24 cellular contexts compared by ENCODE assay signal in the genomic region with DNA sequence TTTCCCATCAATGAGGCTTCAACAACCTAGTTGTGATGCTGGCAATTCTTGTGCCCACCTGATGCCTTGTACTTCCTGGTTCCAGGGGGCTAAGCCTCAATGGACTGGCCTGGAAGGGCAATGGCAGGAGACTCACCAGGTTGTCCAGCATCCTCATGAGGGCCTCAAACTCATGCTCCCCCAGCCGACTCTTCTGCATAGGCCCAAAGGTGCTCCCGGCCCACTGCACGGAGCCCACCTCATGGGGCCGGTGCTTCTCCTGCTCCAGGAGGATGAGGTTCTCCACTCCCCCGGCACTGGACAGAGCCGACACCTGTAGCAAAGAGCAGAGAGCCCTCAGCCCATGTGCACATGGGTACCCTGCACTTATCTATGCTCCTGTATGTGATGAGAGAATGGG.
"Had no signal": no experiment of that assay in that cellular context is flagged by ENCODE, and none has a peak within 500 bp of the region (broad histone marks: within the 10 kb centered on the region; RNA-seq: fewer than 3 reads in every experiment).

No MANE protein-coding gene starts in this region.

- H3K9me3 Mint-ChIP-seq: memory B cell; natural killer cell treated with Interleukin-12 subunit alpha and Interleukin-12 subunit beta and Interleukin-15 and Interleukin-18, amount 100 ng/mL, for 72 hours; neural progenitor cell; type B pancreatic cell had no signal

- H3K27me3 ChIP-seq: dorsolateral prefrontal cortex, gastroesophageal sphincter, neural progenitor cell, pancreas, right lobe of liver, thyroid gland, vagina had no signal

- H3K4me1 ChIP-seq: esophagus squamous epithelium, pancreas, prostate gland, right lobe of liver, suprapubic skin had no signal

- H3K27me3 Mint-ChIP-seq: memory B cell had no signal

- H3K9me3 ChIP-seq: esophagus squamous epithelium, gastroesophageal sphincter, left ventricle myocardium inferior, lower lobe of right lung, pancreas, prostate gland, right lobe of liver, suprapubic skin, thyroid gland, vagina had no signal

- H3K27ac Mint-ChIP-seq: memory B cell; natural killer cell treated with Interleukin-12 subunit alpha and Interleukin-12 subunit beta and Interleukin-15 and Interleukin-18, amount 100 ng/mL, for 72 hours; neural progenitor cell; type B pancreatic cell had no signal

- H3K4me2 ChIP-seq: neural progenitor cell had no signal

- H3K36me3 Mint-ChIP-seq: natural killer cell treated with Interleukin-12 subunit alpha and Interleukin-12 subunit beta and Interleukin-15 and Interleukin-18, amount 100 ng/mL, for 72 hours; type B pancreatic cell had no signal

- DNase-seq: cortex of kidney; effector memory CD4-positive, alpha-beta T cell; esophagus squamous epithelium; foreskin fibroblast; glutamatergic neuron; left ventricle myocardium inferior; lower lobe of right lung; midbrain; occipital lobe; pancreas; stimulated activated CD4-positive, alpha-beta T cell treated with anti-CD3 and anti-CD28 coated beads, Interleukin-12 subunit alpha, Interleukin-12 subunit beta, amount 100 ng/mL, for 4 hours; stimulated activated naive CD4-positive, alpha-beta T cell treated with Interleukin-2 at 50 U/mL for 16 hours; thyroid gland had no signal

- H3K27ac ChIP-seq: esophagus squamous epithelium, gastroesophageal sphincter, left ventricle myocardium inferior, lower lobe of right lung, neural progenitor cell, pancreas, prostate gland, right lobe of liver, skin epidermis, suprapubic skin, thyroid gland, vagina had no signal

- H3K4me3 Mint-ChIP-seq: memory B cell; natural killer cell treated with Interleukin-12 subunit alpha and Interleukin-12 subunit beta and Interleukin-15 and Interleukin-18, amount 100 ng/mL, for 72 hours; neural progenitor cell; type B pancreatic cell had no signal

- ATAC-seq: gastroesophageal sphincter; lower lobe of right lung; natural killer cell treated with Interleukin-12 subunit alpha and Interleukin-12 subunit beta and Interleukin-15 and Interleukin-18, amount 100 ng/mL, for 72 hours; pancreas; right lobe of liver had no signal

- H3K9ac ChIP-seq: neural progenitor cell had no signal

- H2AFZ ChIP-seq: neural progenitor cell had no signal
